ENCODE assay signal across 30 cellular contexts in the genomic region with DNA sequence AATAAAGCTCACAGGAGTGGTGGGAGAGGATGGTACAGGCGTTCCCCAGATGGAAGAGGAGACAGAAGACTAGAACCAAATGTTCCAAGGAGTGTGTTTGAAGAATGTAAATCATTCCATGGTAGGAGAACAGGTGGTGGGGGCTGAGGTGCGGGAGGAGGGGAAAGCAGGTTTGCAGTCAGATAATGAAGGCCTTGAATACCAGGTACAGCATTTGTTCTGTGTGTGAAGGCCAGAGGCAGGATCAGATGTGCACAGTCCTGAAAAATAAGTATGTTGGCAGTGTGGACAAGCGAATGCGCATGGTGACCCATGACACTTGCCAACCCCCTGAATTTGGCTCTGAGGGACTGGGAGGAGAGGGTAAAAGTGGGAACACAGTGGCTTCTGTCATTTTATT.
"Had no signal": no experiment of that assay in that cellular context is flagged by ENCODE, and none has a peak within 500 bp of the region (broad histone marks: within the 10 kb centered on the region; RNA-seq: fewer than 3 reads in every experiment).

No MANE protein-coding gene starts in this region.

- H3K9me3 ChIP-seq: adrenal gland, SJSA1, SK-N-SH had no signal

- H3K27ac Mint-ChIP-seq: activated CD4-positive, alpha-beta T cell treated with anti-CD3 and anti-CD28 coated beads for 36 hours; activated CD4-positive, alpha-beta T cell treated with anti-CD3 and anti-CD28 coated beads, Interleukin-2, amount 10 ng/mL, durations not matched to agents 7 days and 5 days; activated CD8-positive, alpha-beta T cell treated with anti-CD3 and anti-CD28 coated beads, Interleukin-2, amount 10 ng/mL, durations not matched to agents 7 days and 5 days; activated naive CD4-positive, alpha-beta T cell treated with anti-CD3 and anti-CD28 coated beads for 36 hours; activated T-cell treated with anti-CD3 and anti-CD28 coated beads, Interleukin-2, amount 50 U/mL, for 72 hours; activated T-helper 17 cell treated with anti-CD3 and anti-CD28 coated beads, Interleukin-2, amount 50 U/mL, for 72 hours; brain; T-helper 1 cell treated with Interleukin-12 subunit alpha and Interleukin-12 subunit beta and Interleukin-4 antibody, amounts not matched to agents 30 μg/mL and 1 μg/mL, for 36 hours; T-helper 2 cell treated with Interferon-gamma antibody and Interleukin-4, amounts not matched to agents 5 μg/mL and 100 μg/mL, for 36 hours; WTC11 had no signal

- ATAC-seq: activated CD4-positive, alpha-beta T cell treated with anti-CD3 and anti-CD28 coated beads for 36 hours; activated CD4-positive, CD25-positive, alpha-beta regulatory T cell treated with anti-CD3 and anti-CD28 coated beads, Interleukin-2, amount 50 U/mL, for 24 hours; activated CD8-positive, alpha-beta T cell treated with anti-CD3 and anti-CD28 coated beads, Interleukin-2, amount 10 ng/mL, durations not matched to agents 7 days and 5 days; activated naive CD4-positive, alpha-beta T cell treated with anti-CD3 and anti-CD28 coated beads, Interleukin-2, amount 50 U/mL, for 72 hours; activated T-cell treated with anti-CD3 and anti-CD28 coated beads, Interleukin-2, amount 50 U/mL, for 72 hours; activated T-helper 17 cell treated with anti-CD3 and anti-CD28 coated beads, Interleukin-2, amount 50 U/mL, for 72 hours; Panc1; WTC11 had no signal

- H3K27ac ChIP-seq: adrenal gland, KMS-11, SJSA1 had no signal

- H3K27me3 ChIP-seq: adrenal gland, SJSA1 had no signal

- H3K4me3 Mint-ChIP-seq: activated CD4-positive, alpha-beta T cell treated with anti-CD3 and anti-CD28 coated beads for 36 hours; activated CD4-positive, alpha-beta T cell treated with anti-CD3 and anti-CD28 coated beads, Interleukin-2, amount 10 ng/mL, durations not matched to agents 7 days and 5 days; activated CD8-positive, alpha-beta T cell treated with anti-CD3 and anti-CD28 coated beads, Interleukin-2, amount 10 ng/mL, durations not matched to agents 7 days and 5 days; activated naive CD4-positive, alpha-beta T cell treated with anti-CD3 and anti-CD28 coated beads for 36 hours; activated T-cell treated with anti-CD3 and anti-CD28 coated beads, Interleukin-2, amount 50 U/mL, for 72 hours; activated T-helper 17 cell treated with anti-CD3 and anti-CD28 coated beads, Interleukin-2, amount 50 U/mL, for 72 hours; brain; T-helper 1 cell treated with Interleukin-12 subunit alpha and Interleukin-12 subunit beta and Interleukin-4 antibody, amounts not matched to agents 30 μg/mL and 1 μg/mL, for 36 hours; T-helper 2 cell treated with Interferon-gamma antibody and Interleukin-4, amounts not matched to agents 5 μg/mL and 100 μg/mL, for 36 hours; WTC11 had no signal

- DNase-seq: activated CD4-positive, alpha-beta T cell treated with anti-CD3 and anti-CD28 coated beads for 36 hours; activated CD4-positive, alpha-beta T cell treated with anti-CD3 and anti-CD28 coated beads, Interleukin-2, amount 10 ng/mL, durations not matched to agents 7 days and 5 days; activated CD4-positive, alpha-beta T cell treated with anti-CD3 and anti-CD28 coated beads, Interleukin-2, amount 50 U/mL, for 48 hours; activated CD8-positive, alpha-beta memory T cell treated with anti-CD3 and anti-CD28 coated beads, Interleukin-2, amount 50 U/mL, for 48 hours; activated CD8-positive, alpha-beta T cell treated with anti-CD3 and anti-CD28 coated beads, Interleukin-2, amount 10 ng/mL, durations not matched to agents 7 days and 5 days; activated gamma-delta T cell treated with Interleukin-2 at 50 U/mL for 16 hours; activated naive CD4-positive, alpha-beta T cell treated with anti-CD3 and anti-CD28 coated beads for 36 hours; activated T-cell treated with anti-CD3 and anti-CD28 coated beads, Interleukin-2, amount 50 U/mL, for 72 hours; adrenal gland; central memory CD4-positive, alpha-beta T cell; NCI-H1092 treated with DMSO at 0.1 percent for 48 hours; NCI-H146; NCI-H187; NCI-H2029 treated with DMSO at 0.1 percent for 48 hours; NCI-H2107; NCI-H226; NCI-H446 treated with DMSO at 0.1 percent for 48 hours; NCI-H524; SHP77 treated with DMSO at 0.1 percent for 48 hours; SK-N-SH had no signal

- H3K4me3 ChIP-seq: adrenal gland, SJSA1 had no signal

- H3K9ac ChIP-seq: KMS-11, SK-N-SH had no signal

- H3K4me1 ChIP-seq: adrenal gland, SJSA1 had no signal

- H3K36me3 ChIP-seq: adrenal gland, SJSA1 had no signal

- H3K36me3 Mint-ChIP-seq: activated naive CD4-positive, alpha-beta T cell treated with anti-CD3 and anti-CD28 coated beads, Interleukin-2, amount 50 U/mL, for 72 hours; brain; WTC11 had no signal

- H3K4me2 ChIP-seq: KMS-11, SK-N-SH had no signal

- H3K9me3 Mint-ChIP-seq: activated CD4-positive, alpha-beta T cell treated with anti-CD3 and anti-CD28 coated beads, Interleukin-2, amount 10 ng/mL, durations not matched to agents 7 days and 5 days; activated naive CD4-positive, alpha-beta T cell treated with anti-CD3 and anti-CD28 coated beads for 36 hours; activated naive CD4-positive, alpha-beta T cell treated with anti-CD3 and anti-CD28 coated beads, Interleukin-2, amount 50 U/mL, for 72 hours; activated T-cell treated with anti-CD3 and anti-CD28 coated beads, Interleukin-2, amount 50 U/mL, for 72 hours; activated T-helper 17 cell treated with anti-CD3 and anti-CD28 coated beads, Interleukin-2, amount 50 U/mL, for 72 hours; T-helper 1 cell treated with Interleukin-12 subunit alpha and Interleukin-12 subunit beta and Interleukin-4 antibody, amounts not matched to agents 30 μg/mL and 1 μg/mL, for 36 hours; T-helper 2 cell treated with Interferon-gamma antibody and Interleukin-4, amounts not matched to agents 5 μg/mL and 100 μg/mL, for 36 hours; WTC11 had no signal

- H3K4me1 Mint-ChIP-seq: activated CD4-positive, alpha-beta T cell treated with anti-CD3 and anti-CD28 coated beads for 36 hours; activated CD4-positive, alpha-beta T cell treated with anti-CD3 and anti-CD28 coated beads, Interleukin-2, amount 10 ng/mL, durations not matched to agents 7 days and 5 days; activated T-helper 17 cell treated with anti-CD3 and anti-CD28 coated beads, Interleukin-2, amount 50 U/mL, for 72 hours had no signal

- H3K27me3 Mint-ChIP-seq: activated CD4-positive, alpha-beta T cell treated with anti-CD3 and anti-CD28 coated beads for 36 hours had no signal
